ENCODE assay signal across 9 cellular contexts in genomic region chr2:218806346-218806978, GRCh38. TPM values are rescaled to one million over a fixed set of nuclear protein-coding genes. Genes with fewer than 3 reads are reported as not detected.
DNase-seq lines count a peak whose midpoint lies in the region; ATAC-seq, FAIRE-seq and TF ChIP-seq lines count a peak whose summit lies in the region.
"Had no signal": no experiment of that assay in that cellular context is flagged by ENCODE, and none has a peak within 500 bp of the region (broad histone marks: within the 10 kb centered on the region; RNA-seq: fewer than 3 reads in every experiment).

No MANE protein-coding gene starts in this region.

- peaks cover 11% of the 10 kb centered on the region for H3K4me1 ChIP-seq in mammary epithelial cell (ENCODE audit: insufficient read depth, low read length)
- H3K4me1 ChIP-seq in mesendoderm (ENCODE audit: control insufficient read depth, low read depth, low read length) = peaks cover 3% of the 10 kb centered on the region

- H3K27me3 ChIP-seq in mammary epithelial cell (ENCODE audit: insufficient read depth, low read length) (no peaks in the 10 kb centered on the region), mesendoderm (ENCODE audit: insufficient read depth, low read length, poor library complexity) (no peaks in the 10 kb centered on the region)

- no peak overlapping the region for H4K5ac ChIP-seq in mesendoderm (ENCODE audit: low read length)

- H4K8ac ChIP-seq in mesendoderm (ENCODE audit: low read depth, low read length) = no peak overlapping the region

- no peak overlapping the region for H2BK120ac ChIP-seq in mesendoderm (ENCODE audit: low read depth, low read length)

- peaks cover 6% of the 10 kb centered on the region for H3K9me3 ChIP-seq in mammary epithelial cell (replicated peaks; ENCODE audit: insufficient read depth, low read length)

- H3K18ac ChIP-seq in mesendoderm (ENCODE audit: low read length) = peak overlapping the region; percentile 60

- no peak for ATAC-seq in GM21723 (IDR thresholded peaks at IDR 0.05; ENCODE audit: unreplicated experiment)

- peak; percentile 69 for FAIRE-seq in GM12891 (lab: Jason Lieb, UNC)

- no peaks in the 10 kb centered on the region for H3K79me1 ChIP-seq in mesendoderm (ENCODE audit: low read length)

- no peak overlapping the region for H2AFZ ChIP-seq in mammary epithelial cell (ENCODE audit: low read depth, low read length)

- no peak overlapping the region for H3K4me3 ChIP-seq in mammary epithelial cell (replicated peaks in 1 of 3; ENCODE audit: insufficient read depth in 1 of 3, low read depth in 2 of 3, low read length in 3 of 3)
- no peak overlapping the region for H3K4me3 ChIP-seq in mesendoderm (ENCODE audit: low read length)

- in situ Hi-C loops in mammary epithelial cell (cut with MboI; ENCODE audit: low sequenced_read_pairs in 2 of 2) = no loop called here

- peaks cover 39% of the 10 kb centered on the region for H3K27me3 Mint-ChIP-seq in activated naive CD4-positive, alpha-beta T cell treated with anti-CD3 and anti-CD28 coated beads, Interleukin-2, amount 10 ng/mL, durations not matched to agents 7 days and 5 days

- CTCF ChIA-PET in mammary epithelial cell (lab: Charles Lee; ENCODE audit: low non-redundant PET) = no interaction called here
- CTCF ChIA-PET in activated naive CD4-positive, alpha-beta T cell treated with anti-CD3 and anti-CD28 coated beads, Interleukin-2, amount 10 ng/mL, durations not matched to agents 7 days and 5 days (lab: Charles Lee) = no interaction called here

- H3K4ac ChIP-seq in mesendoderm (ENCODE audit: low read depth, low read length) = peak overlapping the region; percentile 71

- H2BK5ac ChIP-seq in mesendoderm (ENCODE audit: low read length) = no peak overlapping the region

- H3K9me3 Mint-ChIP-seq in activated naive CD4-positive, alpha-beta T cell treated with anti-CD3 and anti-CD28 coated beads, Interleukin-2, amount 10 ng/mL, durations not matched to agents 7 days and 5 days = peaks cover 9% of the 10 kb centered on the region

- DNase-seq in GM12891 (ENCODE audit: insufficient read length, low spot score) (no peak), NCI-H2029 (lab: John Stamatoyannopoulos, UW) (peak; percentile 46), mammary epithelial cell (peak; percentile 94), mesendoderm (peak; percentile 25)
- DNase-seq in stimulated activated CD4-positive, alpha-beta T cell treated with anti-CD3 and anti-CD28 coated beads, Interleukin-12 subunit alpha, Interleukin-12 subunit beta, amount 100 ng/mL, for 4 hours = no peak
- DNase-seq in activated naive CD4-positive, alpha-beta T cell treated with anti-CD3 and anti-CD28 coated beads, Interleukin-2, amount 10 ng/mL, durations not matched to agents 7 days and 5 days = no peak
- no peak for DNase-seq in activated CD8-positive, alpha-beta memory T cell treated with anti-CD3 and anti-CD28 coated beads, Interleukin-2, amount 50 U/mL, for 48 hours

- no peak overlapping the region for H3K4me3 Mint-ChIP-seq in activated naive CD4-positive, alpha-beta T cell treated with anti-CD3 and anti-CD28 coated beads, Interleukin-2, amount 10 ng/mL, durations not matched to agents 7 days and 5 days

- TF ChIP-seq POLR2A in GM12891 (IDR thresholded peaks at IDR 0.05; ENCODE audit: low read depth, low read length) = no peak

- no peaks in the 10 kb centered on the region for H4K20me1 ChIP-seq in mammary epithelial cell (ENCODE audit: insufficient read depth, low read length)

- TF ChIP-seq CTCF in mammary epithelial cell (conservative IDR thresholded peaks at IDR 0.05 in 1 of 2, IDR thresholded peaks at IDR 0.05 in 1 of 2; ENCODE audit: extremely low read depth in 1 of 2, insufficient read depth in 1 of 2, low read depth in 1 of 2, low read length in 2 of 2) = no peak

- no peak overlapping the region for H3K56ac ChIP-seq in mesendoderm (ENCODE audit: low read length)

- H2AK5ac ChIP-seq in mesendoderm (ENCODE audit: low read length) = no peak overlapping the region

- H3K27ac ChIP-seq in mammary epithelial cell (ENCODE audit: insufficient read depth, low read depth, low read length) (peak overlapping the region; percentile 50), mesendoderm (ENCODE audit: low read depth, low read length) (no peak overlapping the region)

- H3K4me1 Mint-ChIP-seq in activated naive CD4-positive, alpha-beta T cell treated with anti-CD3 and anti-CD28 coated beads, Interleukin-2, amount 10 ng/mL, durations not matched to agents 7 days and 5 days = peaks cover 13% of the 10 kb centered on the region

- no peak overlapping the region for H3K27ac Mint-ChIP-seq in activated naive CD4-positive, alpha-beta T cell treated with anti-CD3 and anti-CD28 coated beads, Interleukin-2, amount 10 ng/mL, durations not matched to agents 7 days and 5 days

- intact Hi-C loops in mammary epithelial cell (cut with micrococcal nuclease) = loop anchor here (1.0 kb wide), 1 partner anchor 75 kb away; no protein-coding TSS in a partner anchor

- H3K36me3 ChIP-seq in mammary epithelial cell (ENCODE audit: insufficient read depth, low read length) (no peaks in the 10 kb centered on the region), mesendoderm (ENCODE audit: control insufficient read depth, insufficient read depth, low read length) (no peaks in the 10 kb centered on the region)

- no peak overlapping the region for H3K23ac ChIP-seq in mesendoderm (ENCODE audit: low read length)

- dilution Hi-C loops in mammary epithelial cell (cut with HindIII; ENCODE audit: low sequenced_read_pairs) = no loop called here

- H3K79me2 ChIP-seq in mammary epithelial cell (ENCODE audit: insufficient read depth, low read length) (no peaks in the 10 kb centered on the region), mesendoderm (ENCODE audit: control insufficient read depth, insufficient read depth, low read length) (no peaks in the 10 kb centered on the region)

- H2BK15ac ChIP-seq in mesendoderm (replicated peaks; ENCODE audit: low read depth) = peak overlapping the region; percentile 85

- H3K4me2 ChIP-seq in mammary epithelial cell (ENCODE audit: insufficient read depth, low read depth, low read length) (no peak overlapping the region), mesendoderm (ENCODE audit: low read length) (no peak overlapping the region)

- 2% methylated on average over 10 of the region's 10 CpGs for WGBS in mammary epithelial cell (ENCODE audit: low coverage, missing lambda C conversion rate)
- WGBS in mesendoderm (ENCODE audit: extremely low coverage, insufficient coverage, low lambda C conversion rate) = no CpG with 5 or more reads among the region's 10 CpGs

- TSS peak; percentile 100 for BruUV-seq in mammary epithelial cell (replicated peaks; lab: Mats Ljungman, UMichigan)

- H3K36me3 Mint-ChIP-seq in activated naive CD4-positive, alpha-beta T cell treated with anti-CD3 and anti-CD28 coated beads, Interleukin-2, amount 10 ng/mL, durations not matched to agents 7 days and 5 days = no peaks in the 10 kb centered on the region

- H3K9ac ChIP-seq in mammary epithelial cell (ENCODE audit: insufficient read depth, low read length) = peak overlapping the region; percentile 9
- no peak overlapping the region for H3K9ac ChIP-seq in mesendoderm (ENCODE audit: low read length)

TF ChIP-seq in GM12891, 5 proteins besides CTCF, POLR2A, EP300 and RAD21:
- TF ChIP-seq PAX5 (IDR thresholded peaks at IDR 0.05; ENCODE audit: insufficient read depth, low read length, severe bottlenecking) (no peak), TAF1 (IDR thresholded peaks at IDR 0.05; ENCODE audit: low read depth, low read length) (no peak), SPI1 (IDR thresholded peaks at IDR 0.05; ENCODE audit: low read depth, low read length) (no peak), POU2F2 (IDR thresholded peaks at IDR 0.05; ENCODE audit: low read depth, low read length) (no peak)

RNA-seq across cellular contexts. Expression of gene CYP27A1, which starts 24.5 kb away (rescaled TPM):
- 0.22 TPM for polyA plus RNA-seq in GM12891 (2012; ENCODE audit: low read depth, missing spikeins)
- 10 to 100 TPM in 1 of 2 donors, under 1 TPM in 1; 0.16 to 14.5 TPM for total RNA-seq in mammary epithelial cell
- 0.40 TPM for polyA plus RNA-seq in mammary epithelial cell
- polyA minus RNA-seq in mammary epithelial cell = not detected
- polyA plus RNA-seq in mesendoderm (2013, experiment 1 of 2) = 1.2 TPM
- polyA plus RNA-seq in mesendoderm (2013, experiment 2 of 2) = 1.1 TPM

RNA-seq across cellular contexts. Expression of gene PRKAG3, which starts 25.1 kb away (rescaled TPM):
- not detected for polyA plus RNA-seq in GM12891 (2012; ENCODE audit: low read depth, missing spikeins)
- not detected for total RNA-seq in mammary epithelial cell
- polyA plus RNA-seq in mammary epithelial cell = not detected
- polyA minus RNA-seq in mammary epithelial cell = not detected
- polyA plus RNA-seq in mesendoderm (2013, experiment 1 of 2) = not detected
- not detected for polyA plus RNA-seq in mesendoderm (2013, experiment 2 of 2)
- total RNA-seq: mononuclear cell had no signal

RNA-seq across cellular contexts. Expression of gene WNT6, which starts 53.1 kb away (rescaled TPM):
- polyA plus RNA-seq in GM12891 (2012; ENCODE audit: low read depth, missing spikeins) = not detected
- not detected for total RNA-seq in mammary epithelial cell
- not detected for polyA plus RNA-seq in mammary epithelial cell
- not detected for polyA minus RNA-seq in mammary epithelial cell
- polyA plus RNA-seq in mesendoderm (2013, experiment 1 of 2) = 0.03 TPM
- polyA plus RNA-seq in mesendoderm (2013, experiment 2 of 2) = 0.03 TPM
- total RNA-seq: mononuclear cell had no signal

Comparison
In these comparisons a context has a peak if more than half of its experiments do, and no peak if none do; other contexts are left out.
1. DNase-seq: peak in NCI-H2029 (single experiment), mammary epithelial cell (single experiment) and mesendoderm (single experiment); none in GM12891 (single experiment), stimulated activated CD4-positive, alpha-beta T cell treated with anti-CD3 and anti-CD28 coated beads, Interleukin-12 subunit alpha, Interleukin-12 subunit beta, amount 100 ng/mL, for 4 hours (single experiment), activated naive CD4-positive, alpha-beta T cell treated with anti-CD3 and anti-CD28 coated beads, Interleukin-2, amount 10 ng/mL, durations not matched to agents 7 days and 5 days (single experiment) and activated CD8-positive, alpha-beta memory T cell treated with anti-CD3 and anti-CD28 coated beads, Interleukin-2, amount 50 U/mL, for 48 hours (single experiment).